ENCODE assay signal across 15 cellular contexts in genomic region chr21:46256501-46256994, GRCh38.
"Had no signal": no experiment of that assay in that cellular context is flagged by ENCODE, and none has a peak within 500 bp of the region (broad histone marks: within the 10 kb centered on the region; RNA-seq: fewer than 3 reads in every experiment).

No MANE protein-coding gene starts in this region.

- H3K9me3 ChIP-seq: neutrophil, suprapubic skin had no signal

- H3K27ac ChIP-seq: epithelial cell of prostate, neutrophil, suprapubic skin had no signal

- H3K4me3 ChIP-seq: suprapubic skin had no signal

- DNase-seq: activated CD4-positive, alpha-beta memory T cell treated with anti-CD3 and anti-CD28 coated beads for 36 hours; activated naive CD4-positive, alpha-beta T cell; activated T-cell treated with anti-CD3 and anti-CD28 coated beads, Interleukin-2, amount 50 U/mL, for 72 hours; effector memory CD4-positive, alpha-beta T cell; foreskin melanocyte; mammary epithelial cell; naive B cell; retina; stimulated activated CD4-positive, alpha-beta T cell treated with anti-CD3 and anti-CD28 coated beads, Interleukin-4, amount 100 ng/mL, for 1 hour; stimulated activated naive CD4-positive, alpha-beta T cell treated with Interleukin-2 at 50 U/mL for 16 hours; T-cell; trophoblast cell had no signal

- H3K4me1 ChIP-seq: suprapubic skin had no signal

- ATAC-seq: activated T-cell treated with anti-CD3 and anti-CD28 coated beads, Interleukin-2, amount 50 U/mL, for 72 hours; T-cell had no signal

- H3K27me3 ChIP-seq: neutrophil, suprapubic skin had no signal
